Comparison of ENCODE assay signal across 8 cellular contexts in the genomic region with DNA sequence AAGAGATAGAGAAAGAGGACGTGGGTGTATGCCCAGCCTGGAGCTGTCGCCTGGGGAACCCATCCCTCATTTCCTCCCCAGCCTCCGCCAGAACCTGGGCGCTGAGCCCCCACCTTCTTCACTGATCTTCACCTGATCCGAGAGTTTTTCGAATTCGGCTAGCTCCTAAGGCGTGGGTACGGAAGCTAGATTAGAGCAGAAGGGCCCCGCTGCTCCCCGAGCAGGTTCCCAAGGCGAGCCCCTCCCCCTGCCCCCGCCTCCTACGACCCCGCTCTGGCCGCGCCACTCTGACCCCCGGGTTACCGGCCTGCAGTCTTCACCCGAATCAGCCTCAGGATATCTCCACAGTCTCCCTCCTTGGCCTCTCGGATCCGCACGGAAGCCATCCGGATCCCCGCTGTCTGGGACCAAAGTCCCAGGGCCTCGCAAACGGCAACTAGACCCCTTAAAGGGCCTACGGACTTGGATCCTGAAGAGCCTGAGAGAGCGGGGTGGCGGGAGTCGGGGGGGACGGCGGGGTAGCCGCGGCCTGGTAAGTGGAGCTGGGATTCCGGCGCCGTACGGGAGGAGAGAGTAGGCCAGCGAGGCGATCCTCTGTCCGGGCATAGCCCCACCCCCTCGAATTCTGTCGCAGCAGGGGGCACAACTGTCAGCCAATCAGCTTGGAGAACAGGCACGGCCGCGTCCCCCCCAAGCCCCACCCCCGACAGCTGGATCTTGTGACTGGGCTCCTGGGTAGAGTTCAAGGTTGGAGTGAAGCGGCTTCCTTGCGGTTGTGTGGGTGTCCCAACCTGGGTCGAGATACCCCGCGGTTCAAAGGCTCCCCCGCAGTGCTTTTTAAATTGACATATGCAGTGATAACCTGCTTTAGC. TPM values are rescaled to one million over a fixed set of nuclear protein-coding genes. Genes with fewer than 3 reads are reported as not detected.
DNase-seq lines count a peak whose midpoint lies in the region; ATAC-seq, FAIRE-seq and TF ChIP-seq lines count a peak whose summit lies in the region.

SAT2 (minus strand) TSS at position 572 of the 872 bp plus-strand sequence; CDS start at position 386, 186 bp downstream.

- peak; percentile 98 for FAIRE-seq in endothelial cell of umbilical vein (lab: Jason Lieb, UNC)

- H3K4me2 ChIP-seq in endothelial cell of umbilical vein (ENCODE audit: insufficient read depth, low read length): peak within 1 kb of the TSS; percentile 61

- peaks cover 5% of the 10 kb centered on the region for H3K36me3 Mint-ChIP-seq in mesothelial cell of epicardium

- peak within 1 kb of the TSS; percentile 97 for H3K27ac Mint-ChIP-seq in mesothelial cell of epicardium

- H2AFZ ChIP-seq in endothelial cell of umbilical vein (ENCODE audit: low read depth, low read length): peak within 1 kb of the TSS; percentile 77

- no peaks in the 10 kb centered on the region for H3K4me1 ChIP-seq in NT2/D1 (ENCODE audit: insufficient read depth, insufficient read length)
- no peaks in the 10 kb centered on the region for H3K4me1 ChIP-seq in endothelial cell of umbilical vein (ENCODE audit: control insufficient read depth, extremely low read depth, insufficient read depth, low read length)

- peaks cover 9% of the 10 kb centered on the region for H3K4me1 Mint-ChIP-seq in mesothelial cell of epicardium

- H3K79me2 ChIP-seq in endothelial cell of umbilical vein (ENCODE audit: control insufficient read depth, insufficient read depth, low read length): no peaks in the 10 kb centered on the region

- no peaks in the 10 kb centered on the region for H3K9me3 ChIP-seq in NT2/D1 (ENCODE audit: insufficient read depth, low read length)
- H3K9me3 ChIP-seq in endothelial cell of umbilical vein (replicated peaks; ENCODE audit: control insufficient read depth, insufficient read depth, low read length): no peaks in the 10 kb centered on the region

- dilution Hi-C loops in endothelial cell of umbilical vein (cut with MboI; ENCODE audit: extremely low pct_ligation_motif_present, low sequenced_read_pairs): no loop called here

- H3K4me3 Mint-ChIP-seq in mesothelial cell of epicardium: peak within 1 kb of the TSS; percentile 94

- H3K27me3 ChIP-seq in BJ (ENCODE audit: control insufficient read depth, insufficient read depth, low read length) (no peaks in the 10 kb centered on the region), NT2/D1 (ENCODE audit: insufficient read depth, insufficient read length) (no peaks in the 10 kb centered on the region), endothelial cell of umbilical vein (ENCODE audit: control insufficient read depth in 2 of 2, insufficient read depth in 2 of 2, low read length in 2 of 2) (no peaks in the 10 kb centered on the region)

- ATAC-seq in GM19324 (IDR thresholded peaks at IDR 0.05; ENCODE audit: low FRiP score, unreplicated experiment): peak; percentile 74

- CTCF ChIA-PET in BJ (lab: Yijun Ruan, JAX) (interaction anchor here (0.7 to 3.1 kb wide), 9 partner anchors 9 to 190 kb away, joined by 3 to 28 read pairs (median 3); partner anchors contain the start of genes FXR2, SENP3, SOX15 and TP53), endothelial cell of umbilical vein (lab: Charles Lee) (interaction anchor here (0.7 to 1.8 kb wide), 10 partner anchors 9 to 191 kb away, joined by 3 to 13 read pairs (median 4); partner anchors contain the start of genes DNAH2, FXR2, TP53 and WRAP53)

- TF ChIP-seq CTCF in BJ (IDR thresholded peaks at IDR 0.05; ENCODE audit: insufficient read depth, low read depth, low read length) (no peak), endothelial cell of umbilical vein (IDR thresholded peaks at IDR 0.05; ENCODE audit: extremely low read depth in 1 of 2, insufficient read depth in 1 of 2, low read depth in 1 of 2, low read length in 2 of 2) (no peak), mesothelial cell of epicardium (IDR thresholded peaks at IDR 0.05; ENCODE audit: unreplicated experiment) (no peak)

- no peaks in the 10 kb centered on the region for H4K20me1 ChIP-seq in endothelial cell of umbilical vein (replicated peaks; ENCODE audit: control insufficient read depth, extremely low read depth, insufficient read depth, low read length)

- H3K4me3 ChIP-seq in BJ (ENCODE audit: low read depth, low read length) (peak within 1 kb of the TSS; percentile 57), NT2/D1 (ENCODE audit: insufficient read length, low read depth) (peak within 1 kb of the TSS; percentile 75), endothelial cell of umbilical vein (replicated peaks in 1 of 3; ENCODE audit: insufficient read depth in 1 of 3, low read depth in 1 of 3, low read length in 3 of 3) (peak within 1 kb of the TSS; percentile 67 to 87 (median 81))

- H3K9me3 Mint-ChIP-seq in mesothelial cell of epicardium: no peaks in the 10 kb centered on the region

- peak; percentile 60 for DNase-seq in BJ (ENCODE audit: low read depth)
- peak; percentile 93 for DNase-seq in HPDE6-E6E7 (ENCODE audit: extremely low spot score)
- peak; percentile 89 for DNase-seq in NT2/D1 (ENCODE audit: low read depth, low spot score)
- DNase-seq in activated CD8-positive, alpha-beta memory T cell treated with anti-CD3 and anti-CD28 coated beads, Interleukin-2, amount 50 U/mL, for 48 hours: peak; percentile 88
- peak; percentile 92 for DNase-seq in endothelial cell of umbilical vein (ENCODE audit: low read depth, low spot score)
- DNase-seq in mesothelial cell of epicardium (ENCODE audit: low spot score in 2 of 2, unreplicated experiment in 2 of 2): peak; percentile 84 to 87
- peak; percentile 77 to 80 for DNase-seq in stimulated activated CD8-positive, alpha-beta memory T cell treated with anti-CD3 and anti-CD28 coated beads, Interleukin-15, amount 100 ng/mL, for 4 hours (ENCODE audit: low read depth in 2 of 2)

- intact Hi-C loops in endothelial cell of umbilical vein (cut with micrococcal nuclease): loop anchor here (1.0 kb wide), 1 partner anchor 12 kb away; no protein-coding TSS in a partner anchor

- peak; percentile 90 for TF ChIP-seq POLR2A in endothelial cell of umbilical vein (IDR thresholded peaks at IDR 0.05; ENCODE audit: low read depth, low read length)

- POLR2A ChIA-PET in BJ (lab: Charles Lee) (interaction anchor here (0.5 kb wide), 1 partner anchor 11 kb away, joined by 3 read pairs; no protein-coding TSS in a partner anchor), endothelial cell of umbilical vein (lab: Charles Lee) (interaction anchor here (0.6 to 1.8 kb wide), 5 partner anchors 9 to 151 kb away, joined by 3 to 8 read pairs (median 3); partner anchors contain the start of gene FXR2)

- no peaks in the 10 kb centered on the region for H3K9me1 ChIP-seq in endothelial cell of umbilical vein (replicated peaks; ENCODE audit: control insufficient read depth, extremely low read depth, insufficient read depth, low read length)

- peak within 1 kb of the TSS; percentile 66 for H3K27ac ChIP-seq in endothelial cell of umbilical vein (ENCODE audit: insufficient read depth, low read depth, low read length)

- no peaks in the 10 kb centered on the region for H3K36me3 ChIP-seq in BJ (ENCODE audit: control insufficient read depth, insufficient read depth, low read length)
- peaks cover 2% of the 10 kb centered on the region for H3K36me3 ChIP-seq in NT2/D1 (ENCODE audit: insufficient read depth, insufficient read length, low read length)
- H3K36me3 ChIP-seq in endothelial cell of umbilical vein (ENCODE audit: control insufficient read depth in 2 of 2, extremely low read depth in 1 of 2, insufficient read depth in 2 of 2, low read length in 2 of 2): peaks cover 0 to 2% of the 10 kb centered on the region in 2 experiments

- peak within 1 kb of the TSS; percentile 91 for H3K9ac ChIP-seq in NT2/D1 (ENCODE audit: insufficient read length, low read depth)
- H3K9ac ChIP-seq in endothelial cell of umbilical vein (replicated peaks; ENCODE audit: extremely low read depth, insufficient read depth, low read length): peak within 1 kb of the TSS; percentile 73

- no peaks in the 10 kb centered on the region for H3K27me3 Mint-ChIP-seq in mesothelial cell of epicardium (ENCODE audit: low read depth)

- no TSS peak for BruUV-seq in endothelial cell of umbilical vein (replicated peaks; lab: Mats Ljungman, UMichigan)

TF ChIP-seq in endothelial cell of umbilical vein, 7 proteins besides CTCF, POLR2A, EP300 and RAD21:
- TF ChIP-seq POLR2AphosphoS5 (IDR thresholded peaks at IDR 0.05; ENCODE audit: insufficient read depth, low read depth, low read length): peak; percentile 79
- no peak for TF ChIP-seq EZH2 (IDR thresholded peaks at IDR 0.05; ENCODE audit: borderline replicate concordance, low read depth, low read length, severe bottlenecking)

RNA-seq across cellular contexts. Expression of gene SAT2, which starts in this region (rescaled TPM):
- 33.9 and 37.4 TPM in 2 replicates for polyA plus RNA-seq in BJ (2011; rRNA removed)
- 2.7 and 7.5 TPM in 2 replicates for polyA minus RNA-seq in BJ (2011; rRNA and poly(A)+ RNA removed)
- total RNA-seq in endothelial cell of umbilical vein: 51.8 and 52.5 TPM in 2 replicates
- 27.9 and 38.0 TPM in 2 replicates for polyA plus RNA-seq in endothelial cell of umbilical vein
- polyA plus RNA-seq in endothelial cell of umbilical vein (2011; cell fraction: cytosol; rRNA removed): 37.0 and 39.2 TPM in 2 replicates
- 72.5 and 83.8 TPM in 2 replicates for polyA plus RNA-seq in endothelial cell of umbilical vein (2011; cell fraction: nucleus; rRNA removed)
- polyA plus RNA-seq in endothelial cell of umbilical vein (2012): 63.9 and 76.7 TPM in 2 replicates
- polyA minus RNA-seq in endothelial cell of umbilical vein: 14.8 and 22.4 TPM in 2 replicates
- 7.3 TPM for polyA minus RNA-seq in endothelial cell of umbilical vein (2011; cell fraction: cytosol; rRNA and poly(A)+ RNA removed)
- 5.6 and 8.0 TPM in 2 replicates for polyA minus RNA-seq in endothelial cell of umbilical vein (2011; cell fraction: nucleus; rRNA and poly(A)+ RNA removed)
- total RNA-seq in mesothelial cell of epicardium: 80.6 to 95.0 TPM (median 87.7 TPM) in 3 replicates

Comparison
In these comparisons a context has a peak if more than half of its experiments do, and no peak if none do; other contexts are left out.
1. Peak in every context shown above with its lines: DNase-seq, ATAC-seq, H3K4me3 ChIP-seq and H3K27ac ChIP-seq.